In genomic region chr17:784143-784542, GRCh38 we compare ENCODE assay signal across 15 cellular contexts. TPM values are rescaled to one million over a fixed set of nuclear protein-coding genes. Genes with fewer than 3 reads are reported as not detected.
A peak's percentile ranks its signal among the peaks of the same experiment; 100 is the strongest.
DNase-seq lines count a peak whose midpoint lies in the region; ATAC-seq and TF ChIP-seq lines count a peak whose summit lies in the region.
"Had no signal": no experiment of that assay in that cellular context is flagged by ENCODE, and none has a peak within 500 bp of the region (broad histone marks: within the 10 kb centered on the region; RNA-seq: fewer than 3 reads in every experiment).

No MANE protein-coding gene starts in this region.

- H3K4me3 ChIP-seq in hepatocyte, result no peak overlapping the region

- no peaks in the 10 kb centered on the region for H3K9me2 ChIP-seq in hepatocyte (replicated peaks; ENCODE audit: insufficient read depth)

- no peak for ATAC-seq in activated B cell treated with CpG ODN at 0.5 μM for 24 hours (ENCODE audit: low read depth)
- no peak for ATAC-seq in GM19467 (IDR thresholded peaks at IDR 0.05; ENCODE audit: unreplicated experiment)

- H3K9me3 ChIP-seq in hepatocyte (ENCODE audit: low read depth), result no peaks in the 10 kb centered on the region

- CTCF ChIA-PET in activated B cell treated with CpG ODN at 0.5 μM for 24 hours (lab: Charles Lee), result no interaction called here

- H2AFZ ChIP-seq in hepatocyte, result no peak overlapping the region
- H2AFZ ChIP-seq: parathyroid adenoma had no signal

- TF ChIP-seq CTCF in activated B cell treated with CpG ODN at 0.5 μM for 24 hours (IDR thresholded peaks at IDR 0.05) (no peak), hepatocyte (IDR thresholded peaks at IDR 0.05; ENCODE audit: poor library complexity) (no peak)

- H3K4me2 ChIP-seq in hepatocyte, result peak overlapping the region; percentile 94

- H3K4me1 Mint-ChIP-seq in activated B cell treated with CpG ODN at 0.5 μM for 24 hours, result peaks cover 38% of the 10 kb centered on the region

- no peak overlapping the region for H3K27ac ChIP-seq in hepatocyte
- H3K27ac ChIP-seq: C4-2B, parathyroid adenoma had no signal

- intact Hi-C loops in activated B cell treated with CpG ODN at 0.5 μM for 24 hours (cut with micrococcal nuclease), result loop anchor here (10.0 kb wide), 1 partner anchor 569 kb away; no protein-coding TSS in a partner anchor

- peak overlapping the region; percentile 12 for H3K4me3 Mint-ChIP-seq in activated B cell treated with CpG ODN at 0.5 μM for 24 hours

- H3K79me2 ChIP-seq in hepatocyte, result peaks cover 75% of the 10 kb centered on the region

- POLR2A ChIA-PET in activated B cell treated with CpG ODN at 0.5 μM for 24 hours (lab: Charles Lee), result no interaction called here

- no peaks in the 10 kb centered on the region for H3K27me3 ChIP-seq in hepatocyte

- 79% methylated on average over 3 of the region's 3 CpGs for WGBS in hepatocyte (ENCODE audit: low lambda C conversion rate, missing lambda C conversion rate)

- no peaks in the 10 kb centered on the region for H3K27me3 Mint-ChIP-seq in activated B cell treated with CpG ODN at 0.5 μM for 24 hours

- H3K4me1 ChIP-seq in hepatocyte (ENCODE audit: insufficient read depth), result peaks cover 14% of the 10 kb centered on the region

- H3K9me3 Mint-ChIP-seq in activated B cell treated with CpG ODN at 0.5 μM for 24 hours, result no peaks in the 10 kb centered on the region

- no peak overlapping the region for H3K27ac Mint-ChIP-seq in activated B cell treated with CpG ODN at 0.5 μM for 24 hours

- H3K36me3 ChIP-seq in hepatocyte (replicated peaks; ENCODE audit: insufficient read depth, low read depth), result no peaks in the 10 kb centered on the region

- H4K20me1 ChIP-seq in hepatocyte (ENCODE audit: insufficient read depth, poor library complexity, severe bottlenecking), result no peaks in the 10 kb centered on the region

- peaks cover 40% of the 10 kb centered on the region for H3K36me3 Mint-ChIP-seq in activated B cell treated with CpG ODN at 0.5 μM for 24 hours (ENCODE audit: low read depth)

- peak; percentile 21 for DNase-seq in stimulated activated CD4-positive, alpha-beta T cell treated with anti-CD3 and anti-CD28 coated beads, Interleukin-1b, Interleukin-23, amount 100 ng/mL, for 48 hours
- no peak for DNase-seq in stimulated activated CD4-positive, alpha-beta T cell treated with anti-CD3 and anti-CD28 coated beads, Interleukin-4, amount 100 ng/mL, for 1 hour
- no peak for DNase-seq in activated B cell treated with CpG ODN at 0.5 μM for 24 hours
- DNase-seq in hepatocyte (ENCODE audit: low spot score), result no peak
- DNase-seq in GOT3 (lab: John Stamatoyannopoulos, UW), result no peak
- no peak for DNase-seq in AG20443 (ENCODE audit: low spot score)
- no peak for DNase-seq in middle frontal gyrus (ENCODE audit: extremely low spot score, low spot score)
- DNase-seq: kidney glomerular epithelial cell; NCI-H1092; NCI-H526; stimulated activated CD4-positive, alpha-beta T cell treated with anti-CD3 and anti-CD28 coated beads, Interleukin-2, amount 100 ng/mL, for 48 hours; substantia nigra had no signal

RNA-seq across cellular contexts. Expression of gene MRM3, which starts 2.0 kb away (rescaled TPM):
- total RNA-seq in activated B cell treated with CpG ODN at 0.5 μM for 24 hours (23.3 and 26.3 TPM in 2 replicates), hepatocyte (14.6 and 17.0 TPM in 2 replicates)
- 13.3 and 15.3 TPM in 2 replicates for polyA plus RNA-seq in hepatocyte

RNA-seq across cellular contexts. Expression of gene GLOD4, which starts 2.1 kb away (rescaled TPM):
- total RNA-seq in activated B cell treated with CpG ODN at 0.5 μM for 24 hours (51.4 and 51.9 TPM in 2 replicates), hepatocyte (70.8 and 120 TPM in 2 replicates)
- 68.1 and 74.1 TPM in 2 replicates for polyA plus RNA-seq in hepatocyte

RNA-seq across cellular contexts. Expression of gene GEMIN4, which starts 32.1 kb away (rescaled TPM):
- 30.5 and 33.3 TPM in 2 replicates for total RNA-seq in activated B cell treated with CpG ODN at 0.5 μM for 24 hours
- 11.6 and 12.0 TPM in 2 replicates for total RNA-seq in hepatocyte
- polyA plus RNA-seq in hepatocyte, result 9.7 and 12.8 TPM in 2 replicates

RNA-seq across cellular contexts. Expression of gene TLCD3A, which starts 51.7 kb away (rescaled TPM):
- total RNA-seq in activated B cell treated with CpG ODN at 0.5 μM for 24 hours (2.8 and 3.1 TPM in 2 replicates), hepatocyte (15.7 and 17.8 TPM in 2 replicates)
- polyA plus RNA-seq in hepatocyte, result 21.1 and 22.8 TPM in 2 replicates
